ENCODE assay signal across 14 cellular contexts in genomic region chr3:62446337-62446940, GRCh38.
A peak's percentile ranks its signal among the peaks of the same experiment; 100 is the strongest.
DNase-seq lines count a peak whose midpoint lies in the region; ATAC-seq and TF ChIP-seq lines count a peak whose summit lies in the region.
"Had no signal": no experiment of that assay in that cellular context is flagged by ENCODE, and none has a peak within 500 bp of the region (broad histone marks: within the 10 kb centered on the region; RNA-seq: fewer than 3 reads in every experiment).

No MANE protein-coding gene starts in this region.

- H4K20me1 ChIP-seq in hepatocyte (ENCODE audit: insufficient read depth, poor library complexity, severe bottlenecking), result no peaks in the 10 kb centered on the region

- H3K4me3 ChIP-seq in liver (ENCODE audit: low read depth in 1 of 3, low read length in 3 of 3) (no peak overlapping the region), hepatocyte (no peak overlapping the region)
- H3K4me3 ChIP-seq: A549, transverse colon had no signal

- POLR2A ChIA-PET in activated CD4-positive, alpha-beta T cell treated with anti-CD3 and anti-CD28 coated beads, Interleukin-2, amount 10 ng/mL, durations not matched to agents 7 days and 5 days (lab: Charles Lee), result no interaction called here

- H3K9ac ChIP-seq in liver (ENCODE audit: low read depth in 1 of 2, low read length in 2 of 2), result no peak overlapping the region

- TF ChIP-seq RAD21 in liver (IDR thresholded peaks at IDR 0.05), result no peak

- no peaks in the 10 kb centered on the region for H3K9me2 ChIP-seq in hepatocyte (replicated peaks; ENCODE audit: insufficient read depth)

- CTCF ChIA-PET in activated CD4-positive, alpha-beta T cell treated with anti-CD3 and anti-CD28 coated beads, Interleukin-2, amount 10 ng/mL, durations not matched to agents 7 days and 5 days (lab: Charles Lee), result interaction anchor here (0.7 kb wide), 1 partner anchor 15 kb away, joined by 5 read pairs; no protein-coding TSS in a partner anchor

- H3K4me1 ChIP-seq in liver (ENCODE audit: control insufficient read depth in 4 of 4, insufficient read depth in 4 of 4, low read length in 3 of 4), result peaks cover 0 to 3% (median 2%) of the 10 kb centered on the region in 4 donors
- no peaks in the 10 kb centered on the region for H3K4me1 ChIP-seq in hepatocyte (ENCODE audit: insufficient read depth)
- H3K4me1 ChIP-seq: A549, transverse colon had no signal

- H3K27ac Mint-ChIP-seq in activated CD4-positive, alpha-beta T cell treated with anti-CD3 and anti-CD28 coated beads, Interleukin-2, amount 10 ng/mL, durations not matched to agents 7 days and 5 days, result peak overlapping the region; percentile 19
- no peak overlapping the region for H3K27ac Mint-ChIP-seq in immature natural killer cell
- H3K27ac Mint-ChIP-seq: natural killer cell treated with Interleukin-12 subunit alpha and Interleukin-12 subunit beta and Interleukin-15 and Interleukin-18, amount 100 ng/mL, for 72 hours had no signal

- H3K4me2 ChIP-seq in hepatocyte, result no peak overlapping the region

- H3K27ac ChIP-seq in liver (ENCODE audit: low read depth in 1 of 2, low read length in 2 of 2) (no peak overlapping the region), hepatocyte (no peak overlapping the region)
- H3K27ac ChIP-seq: A549, transverse colon had no signal

- DNase-seq in activated CD4-positive, alpha-beta T cell treated with anti-CD3 and anti-CD28 coated beads, Interleukin-2, amount 10 ng/mL, durations not matched to agents 7 days and 5 days, result no peak
- no peak for DNase-seq in activated CD4-positive, alpha-beta T cell treated with anti-CD3 and anti-CD28 coated beads, Interleukin-2, amount 50 U/mL, for 4 hours
- DNase-seq in activated gamma-delta T cell treated with Interleukin-2 at 50 U/mL for 16 hours (no peak), hepatocyte (ENCODE audit: low spot score) (no peak), immature natural killer cell (no peak)
- DNase-seq: activated CD4-positive, alpha-beta T cell treated with anti-CD3 and anti-CD28 coated beads for 4 hours; cortex of kidney; NCI-H1105 treated with DMSO at 0.1 percent for 48 hours; transverse colon had no signal

- no peak overlapping the region for H2AFZ ChIP-seq in hepatocyte

- H3K27me3 Mint-ChIP-seq in activated CD4-positive, alpha-beta T cell treated with anti-CD3 and anti-CD28 coated beads, Interleukin-2, amount 10 ng/mL, durations not matched to agents 7 days and 5 days, result peaks cover 7% of the 10 kb centered on the region
- H3K27me3 Mint-ChIP-seq in immature natural killer cell (ENCODE audit: low read depth in 3 of 3), result peaks cover 2% of the 10 kb centered on the region in 3 donors
- H3K27me3 Mint-ChIP-seq: natural killer cell treated with Interleukin-12 subunit alpha and Interleukin-12 subunit beta and Interleukin-15 and Interleukin-18, amount 100 ng/mL, for 72 hours had no signal

- TF ChIP-seq CTCF in liver (IDR thresholded peaks at IDR 0.05; ENCODE audit: low read depth, low read length, missing input control), result no peak
- no peak for TF ChIP-seq CTCF in hepatocyte (IDR thresholded peaks at IDR 0.05; ENCODE audit: poor library complexity)

- H3K9me3 ChIP-seq in liver (ENCODE audit: control insufficient read depth in 4 of 4, low read length in 3 of 4) (no peaks in the 10 kb centered on the region), hepatocyte (ENCODE audit: low read depth) (no peaks in the 10 kb centered on the region)
- H3K9me3 ChIP-seq: A549, transverse colon had no signal

- H3K36me3 Mint-ChIP-seq in activated CD4-positive, alpha-beta T cell treated with anti-CD3 and anti-CD28 coated beads, Interleukin-2, amount 10 ng/mL, durations not matched to agents 7 days and 5 days (ENCODE audit: low read depth), result no peaks in the 10 kb centered on the region
- no peaks in the 10 kb centered on the region for H3K36me3 Mint-ChIP-seq in immature natural killer cell

- peaks cover 27% of the 10 kb centered on the region for H3K4me1 Mint-ChIP-seq in activated CD4-positive, alpha-beta T cell treated with anti-CD3 and anti-CD28 coated beads, Interleukin-2, amount 10 ng/mL, durations not matched to agents 7 days and 5 days
- H3K4me1 Mint-ChIP-seq in immature natural killer cell, result peaks cover 7 to 12% of the 10 kb centered on the region in 2 donors

- ATAC-seq in GM21529 (IDR thresholded peaks at IDR 0.05; ENCODE audit: unreplicated experiment) (peak; percentile 75), HG03460 (IDR thresholded peaks at IDR 0.05; ENCODE audit: unreplicated experiment) (peak; percentile 76)
- ATAC-seq: A549; natural killer cell treated with Interleukin-12 subunit alpha and Interleukin-12 subunit beta and Interleukin-15 and Interleukin-18, amount 100 ng/mL, for 72 hours had no signal

- H3K36me3 ChIP-seq in liver (ENCODE audit: control insufficient read depth in 4 of 4, insufficient read depth in 3 of 4, low read depth in 1 of 4, low read length in 3 of 4) (no peaks in the 10 kb centered on the region), hepatocyte (replicated peaks; ENCODE audit: insufficient read depth, low read depth) (no peaks in the 10 kb centered on the region)
- H3K36me3 ChIP-seq: transverse colon had no signal

- 88% methylated on average over 5 of the region's 5 CpGs for WGBS in liver
- 85% methylated on average over 5 of the region's 5 CpGs for WGBS in hepatocyte (ENCODE audit: low lambda C conversion rate, missing lambda C conversion rate)

- H3K4me3 Mint-ChIP-seq in activated CD4-positive, alpha-beta T cell treated with anti-CD3 and anti-CD28 coated beads, Interleukin-2, amount 10 ng/mL, durations not matched to agents 7 days and 5 days, result no peak overlapping the region
- peak overlapping the region in 1 of 5 donors; percentile 53 for H3K4me3 Mint-ChIP-seq in immature natural killer cell

- no peaks in the 10 kb centered on the region for H3K27me3 ChIP-seq in liver (ENCODE audit: control insufficient read depth in 4 of 4, insufficient read depth in 4 of 4, low read length in 3 of 4)
- peaks cover 3% of the 10 kb centered on the region for H3K27me3 ChIP-seq in hepatocyte
- H3K27me3 ChIP-seq: transverse colon had no signal

- no peaks in the 10 kb centered on the region for H3K79me2 ChIP-seq in hepatocyte

- H3K9me3 Mint-ChIP-seq in activated CD4-positive, alpha-beta T cell treated with anti-CD3 and anti-CD28 coated beads, Interleukin-2, amount 10 ng/mL, durations not matched to agents 7 days and 5 days, result peaks cover 13% of the 10 kb centered on the region
- peaks cover 0 to 12% (median 3%) of the 10 kb centered on the region in 6 donors for H3K9me3 Mint-ChIP-seq in immature natural killer cell

TF ChIP-seq in liver, 16 proteins besides CTCF, POLR2A, EP300 and RAD21:
- TF ChIP-seq NR2F2 (IDR thresholded peaks at IDR 0.05), result peak; percentile 13
- no peak for TF ChIP-seq GABPA (IDR thresholded peaks at IDR 0.05 in 1 of 2, conservative IDR thresholded peaks at IDR 0.05 in 1 of 2)
- no peak for TF ChIP-seq MAX (IDR thresholded peaks at IDR 0.05)
- TF ChIP-seq FOXA2 (IDR thresholded peaks at IDR 0.05), result no peak
